11 cellular contexts compared by ENCODE assay signal in genomic region chr4:152537881-152538280, GRCh38. TPM values are rescaled to one million over a fixed set of nuclear protein-coding genes. Genes with fewer than 3 reads are reported as not detected.
A peak's percentile ranks its signal among the peaks of the same experiment; 100 is the strongest.
DNase-seq lines count a peak whose midpoint lies in the region; ATAC-seq and TF ChIP-seq lines count a peak whose summit lies in the region.
"Had no signal": no experiment of that assay in that cellular context is flagged by ENCODE, and none has a peak within 500 bp of the region (broad histone marks: within the 10 kb centered on the region; RNA-seq: fewer than 3 reads in every experiment).

No MANE protein-coding gene starts in this region.

- H3K4me2 ChIP-seq in SU-DHL-6 (ENCODE audit: low read depth, low read length, poor library complexity, severe bottlenecking) = peak overlapping the region; percentile 91

- H3K36me3 ChIP-seq in SU-DHL-6 (ENCODE audit: low read length) = peaks cover 21% of the 10 kb centered on the region
- H3K36me3 ChIP-seq in esophagus squamous epithelium = peaks cover 0 to 13% (median 0%) of the 10 kb centered on the region in 3 donors
- peaks cover 0 to 7% (median 0%) of the 10 kb centered on the region in 4 donors for H3K36me3 ChIP-seq in sigmoid colon

- peak overlapping the region; percentile 99 for H3K27ac Mint-ChIP-seq in activated T-cell treated with anti-CD3 and anti-CD28 coated beads, Interleukin-2, amount 50 U/mL, for 24 hours
- peak overlapping the region; percentile 38 to 98 for H3K27ac Mint-ChIP-seq in stimulated activated naive CD8-positive, alpha-beta T cell treated with anti-CD3 and anti-CD28 coated beads, Interleukin-15, amount 100 ng/mL, for 72 hours

- peaks cover 45% of the 10 kb centered on the region for H3K4me1 Mint-ChIP-seq in activated T-cell treated with anti-CD3 and anti-CD28 coated beads, Interleukin-2, amount 50 U/mL, for 24 hours (ENCODE audit: low read depth)
- peaks cover 50% of the 10 kb centered on the region for H3K4me1 Mint-ChIP-seq in stimulated activated naive CD8-positive, alpha-beta T cell treated with anti-CD3 and anti-CD28 coated beads, Interleukin-15, amount 100 ng/mL, for 72 hours

- H3F3A ChIP-seq in SU-DHL-6 (ENCODE audit: insufficient read depth) = 0 out of 2 replicates have a peak, but pooled peaks cover 5% of the 10 kb centered on the region

- TF ChIP-seq CTCF in SU-DHL-6 (IDR thresholded peaks at IDR 0.05; ENCODE audit: insufficient read depth, low read length, poor library complexity, severe bottlenecking) (no peak), esophagus squamous epithelium (IDR thresholded peaks at IDR 0.05) (no peak), sigmoid colon (IDR thresholded peaks at IDR 0.05) (no peak)

- peaks cover 66% of the 10 kb centered on the region for H3K79me2 ChIP-seq in SU-DHL-6 (ENCODE audit: insufficient read depth, low read length)

- intact Hi-C loops in esophagus squamous epithelium (cut with DNase I) (no loop called here), sigmoid colon (cut with DNase I) (loop anchor here (2.0 to 5.0 kb wide), 3 partner anchors 36 to 243 kb away; no protein-coding TSS in a partner anchor)

- no peak for TF ChIP-seq POLR2A in esophagus squamous epithelium (IDR thresholded peaks at IDR 0.05)
- no peak for TF ChIP-seq POLR2A in sigmoid colon (IDR thresholded peaks at IDR 0.05)

- H3K4me3 Mint-ChIP-seq in activated T-cell treated with anti-CD3 and anti-CD28 coated beads, Interleukin-2, amount 50 U/mL, for 24 hours = peak overlapping the region; percentile 94
- H3K4me3 Mint-ChIP-seq in stimulated activated naive CD8-positive, alpha-beta T cell treated with anti-CD3 and anti-CD28 coated beads, Interleukin-15, amount 100 ng/mL, for 72 hours = peak overlapping the region; percentile 99 to 100

- no peaks in the 10 kb centered on the region for H3K27me3 Mint-ChIP-seq in activated T-cell treated with anti-CD3 and anti-CD28 coated beads, Interleukin-2, amount 50 U/mL, for 24 hours
- H3K27me3 Mint-ChIP-seq in stimulated activated naive CD8-positive, alpha-beta T cell treated with anti-CD3 and anti-CD28 coated beads, Interleukin-15, amount 100 ng/mL, for 72 hours = no peaks in the 10 kb centered on the region

- H3K9me3 ChIP-seq in SU-DHL-6 (ENCODE audit: insufficient read depth, low read length) (peaks cover 11% of the 10 kb centered on the region; the same call in 1 of the 2 replicates), esophagus squamous epithelium (no peaks in the 10 kb centered on the region), sigmoid colon (no peaks in the 10 kb centered on the region)

- H3K4me1 ChIP-seq in esophagus squamous epithelium (peaks cover 6 to 43% (median 23%) of the 10 kb centered on the region in 3 donors), sigmoid colon (peaks cover 0 to 32% (median 26%) of the 10 kb centered on the region in 4 donors)

- H3K4me3 ChIP-seq in SU-DHL-6 (ENCODE audit: insufficient read depth, low read length, poor library complexity, severe bottlenecking) (peak overlapping the region; percentile 60), esophagus squamous epithelium (no peak overlapping the region), sigmoid colon (no peak overlapping the region)

- H3K27ac ChIP-seq in SU-DHL-6 (ENCODE audit: low read depth, low read length) = no peak overlapping the region
- peak overlapping the region; percentile 96 to 99 (median 98) for H3K27ac ChIP-seq in esophagus squamous epithelium
- no peak overlapping the region for H3K27ac ChIP-seq in sigmoid colon

- H3K27me3 ChIP-seq in SU-DHL-6 (ENCODE audit: low read length) (no peaks in the 10 kb centered on the region), esophagus squamous epithelium (no peaks in the 10 kb centered on the region), sigmoid colon (no peaks in the 10 kb centered on the region)

- H3K9me3 Mint-ChIP-seq in activated T-cell treated with anti-CD3 and anti-CD28 coated beads, Interleukin-2, amount 50 U/mL, for 24 hours = no peaks in the 10 kb centered on the region
- no peaks in the 10 kb centered on the region for H3K9me3 Mint-ChIP-seq in stimulated activated naive CD8-positive, alpha-beta T cell treated with anti-CD3 and anti-CD28 coated beads, Interleukin-15, amount 100 ng/mL, for 72 hours

- H3K36me3 Mint-ChIP-seq in activated T-cell treated with anti-CD3 and anti-CD28 coated beads, Interleukin-2, amount 50 U/mL, for 24 hours (ENCODE audit: low read depth) = peaks cover 61% of the 10 kb centered on the region

- no peak for ATAC-seq in stimulated activated naive CD8-positive, alpha-beta T cell treated with anti-CD3 and anti-CD28 coated beads, Interleukin-15, amount 100 ng/mL, for 72 hours

- no peak for DNase-seq in activated T-cell treated with anti-CD3 and anti-CD28 coated beads, Interleukin-2, amount 50 U/mL, for 24 hours
- DNase-seq in activated T-cell treated with anti-CD3 and anti-CD28 coated beads for 4 hours = no peak
- DNase-seq in esophagus squamous epithelium (lab: John Stamatoyannopoulos, UW) = no peak
- DNase-seq in stimulated activated naive CD8-positive, alpha-beta T cell treated with anti-CD3 and anti-CD28 coated beads, Interleukin-15, amount 100 ng/mL, for 72 hours = no peak
- DNase-seq in D341Med (ENCODE audit: low spot score) = no peak
- no peak for DNase-seq in sigmoid colon
- no peak for DNase-seq in NCI-H187 (lab: John Stamatoyannopoulos, UW)
- DNase-seq: head of caudate nucleus; NCI-H510A treated with DMSO at 0.1 percent for 48 hours; stimulated activated CD4-positive, alpha-beta T cell treated with anti-CD3 and anti-CD28 coated beads, Interleukin-2, amount 100 ng/mL, for 48 hours had no signal

- H4K20me1 ChIP-seq in SU-DHL-6 (ENCODE audit: low read depth, low read length) = peaks cover 14% of the 10 kb centered on the region

- H3K9me2 ChIP-seq in SU-DHL-6 (replicated peaks; ENCODE audit: insufficient read depth, low read length) = no peaks in the 10 kb centered on the region

- no peak for TF ChIP-seq EP300 in sigmoid colon (IDR thresholded peaks at IDR 0.05)

- WGBS in esophagus squamous epithelium, 2 donors = 56 to 100% methylated on average over 1 of the region's 1 CpG
- 69 to 72% methylated on average over 1 of the region's 1 CpG for WGBS in sigmoid colon, 2 donors

- H3K9ac ChIP-seq in SU-DHL-6 (ENCODE audit: low read length) = peak overlapping the region; percentile 66

- no peak overlapping the region for H2AFZ ChIP-seq in SU-DHL-6 (ENCODE audit: low read depth, low read length, severe bottlenecking)

RNA-seq across cellular contexts. Expression of gene FBXW7, which starts 2.0 kb away (rescaled TPM):
- total RNA-seq in esophagus squamous epithelium = 10 to 100 TPM; 32.3 to 92.7 (median 36.9) TPM
- total RNA-seq in sigmoid colon = 100 to 1,000 TPM in 1 of 4 donors, 10 to 100 TPM in 3; 74.9 to 122 (median 81.4) TPM
- 1 to 10 TPM; 3.7 to 8.7 (median 4.8) TPM for polyA plus RNA-seq in sigmoid colon

Comparison
In these comparisons a context has a peak if more than half of its experiments do, and no peak if none do; other contexts are left out.
1. H3K27ac ChIP-seq: peak in esophagus squamous epithelium (4 of 4); none in SU-DHL-6 (single experiment) and sigmoid colon (0 of 4).